In genomic region chr3:127658234-127658633, GRCh38 we compare ENCODE assay signal across 31 cellular contexts. TPM values are rescaled to one million over a fixed set of nuclear protein-coding genes. Genes with fewer than 3 reads are reported as not detected.
DNase-seq lines count a peak whose midpoint lies in the region; ATAC-seq, FAIRE-seq and TF ChIP-seq lines count a peak whose summit lies in the region.
"Had no signal": no experiment of that assay in that cellular context is flagged by ENCODE, and none has a peak within 500 bp of the region (broad histone marks: within the 10 kb centered on the region; RNA-seq: fewer than 3 reads in every experiment).

No MANE protein-coding gene starts in this region.

- no peak for TF ChIP-seq POLR2A in IMR-90 (IDR thresholded peaks at IDR 0.05; ENCODE audit: low read depth, low read length)

- no peak for TF ChIP-seq RAD21 in IMR-90 (IDR thresholded peaks at IDR 0.05; ENCODE audit: low read length)

- POLR2A ChIA-PET in IMR-90 (lab: Charles Lee; ENCODE audit: unreplicated experiment) = interaction anchor here (0.7 kb wide), 1 partner anchor 1113 kb away, joined by 13 read pairs; no protein-coding TSS in a partner anchor

- no peaks in the 10 kb centered on the region for H3K27me3 Mint-ChIP-seq in activated naive CD4-positive, alpha-beta T cell treated with anti-CD3 and anti-CD28 coated beads for 36 hours (ENCODE audit: low read depth)
- H3K27me3 Mint-ChIP-seq: B cell had no signal

- no peak overlapping the region for H2BK20ac ChIP-seq in IMR-90 (ENCODE audit: low read depth, low read length)

- H3K14ac ChIP-seq in IMR-90 (replicated peaks; ENCODE audit: low read depth, low read length) = no peak overlapping the region

- H3K9me3 ChIP-seq in IMR-90 (ENCODE audit: control insufficient read depth, insufficient read depth, low read length) = no peaks in the 10 kb centered on the region
- H3K9me3 ChIP-seq: A549, Caco-2, SK-N-SH had no signal

- no peaks in the 10 kb centered on the region; the same call in 1 of the 2 replicates for H4K20me1 ChIP-seq in IMR-90 (ENCODE audit: insufficient read depth, low read length)

- H2BK15ac ChIP-seq in IMR-90 (ENCODE audit: low read depth, low read length) = no peak overlapping the region

- H2BK120ac ChIP-seq in IMR-90 (ENCODE audit: low read depth, low read length) = no peak overlapping the region

- FAIRE-seq in islet of Langerhans (lab: Jason Lieb, UNC) = peak; percentile 9
- FAIRE-seq: A549, GM12892, HepG2, K562, RCC 7860 had no signal

- TF ChIP-seq CTCF in IMR-90 (conservative IDR thresholded peaks at IDR 0.05; ENCODE audit: low read depth, low read length) = no peak

- H2AK5ac ChIP-seq in IMR-90 (ENCODE audit: low read depth, low read length) = no peak overlapping the region

- no peak overlapping the region for H3K4me3 Mint-ChIP-seq in activated naive CD4-positive, alpha-beta T cell treated with anti-CD3 and anti-CD28 coated beads for 36 hours
- H3K4me3 Mint-ChIP-seq: B cell; CD8-positive, alpha-beta T cell; GM23338; H9; HFFc6 had no signal

- no peak overlapping the region for H3K9ac ChIP-seq in IMR-90 (ENCODE audit: low read depth, low read length)
- H3K9ac ChIP-seq: SK-N-SH had no signal

- H4K5ac ChIP-seq in IMR-90 (ENCODE audit: low read depth, low read length) = no peak overlapping the region

- peak overlapping the region; percentile 27; the same call in 1 of the 2 replicates for H3K18ac ChIP-seq in IMR-90 (ENCODE audit: low read depth, low read length)

- no peaks in the 10 kb centered on the region for H3K36me3 ChIP-seq in IMR-90 (ENCODE audit: control insufficient read depth, insufficient read depth, low read length)

- no peak overlapping the region for H4K91ac ChIP-seq in IMR-90 (ENCODE audit: insufficient read depth, low read depth, low read length)

- no peaks in the 10 kb centered on the region for H3K36me3 Mint-ChIP-seq in activated naive CD4-positive, alpha-beta T cell treated with anti-CD3 and anti-CD28 coated beads for 36 hours (ENCODE audit: low read depth)
- H3K36me3 Mint-ChIP-seq: CD8-positive, alpha-beta T cell had no signal

- no peak overlapping the region for H2AK9ac ChIP-seq in IMR-90 (replicated peaks; ENCODE audit: low read depth, low read length, poor library complexity)

- no peak overlapping the region for H3K27ac Mint-ChIP-seq in activated naive CD4-positive, alpha-beta T cell treated with anti-CD3 and anti-CD28 coated beads for 36 hours
- H3K27ac Mint-ChIP-seq: B cell; CD8-positive, alpha-beta T cell; GM23338; H9; HFFc6 had no signal

- no peak overlapping the region for H4K8ac ChIP-seq in IMR-90 (ENCODE audit: low read depth in 2 of 2, low read length in 2 of 2)

- H3K4me3 ChIP-seq in IMR-90 (ENCODE audit: insufficient read depth, low read depth, low read length) = no peak overlapping the region
- H3K4me3 ChIP-seq: A549, GM23338, K562 had no signal

- DNase-seq in IMR-90 = peak; percentile 46
- DNase-seq in dedifferentiated amniotic fluid mesenchymal stem cell (ENCODE audit: extremely low spot score) = peak; percentile 20
- no peak for DNase-seq in caudate nucleus (lab: John Stamatoyannopoulos, UW)
- DNase-seq in activated naive CD4-positive, alpha-beta T cell treated with anti-CD3 and anti-CD28 coated beads for 36 hours = no peak
- no peak for DNase-seq in GM19240 (ENCODE audit: insufficient read length, low spot score)
- DNase-seq: Caco-2; CD8-positive, alpha-beta T cell; DMS 273 treated with DMSO at 0.1 percent for 48 hours; DMS79; GF-D8; H9; HFFc6; Kasumi-1; MV-4-11; NCI-H1105; NCI-H1436 treated with DMSO at 0.1 percent for 48 hours; NCI-H187 treated with DMSO at 0.1 percent for 48 hours; NCI-H2171 treated with DMSO at 0.1 percent for 48 hours; NCI-H345; NCI-H510A treated with DMSO at 0.1 percent for 48 hours; SK-N-SH had no signal

- H3K27ac ChIP-seq in IMR-90 (ENCODE audit: insufficient read depth, low read length) = no peak overlapping the region
- no peak overlapping the region for H3K27ac ChIP-seq in caudate nucleus (ENCODE audit: low read depth, low read length)
- H3K27ac ChIP-seq: A549, C4-2B had no signal

- no TSS peak for BruUV-seq in IMR-90 (replicated peaks; lab: Mats Ljungman, UMichigan)

- in situ Hi-C loops in IMR-90 (cut with MboI; ENCODE audit: low sequenced_read_pairs) = loop anchor here (10.0 kb wide), 1 partner anchor 307 kb away; no protein-coding TSS in a partner anchor

- H3K9me3 Mint-ChIP-seq in activated naive CD4-positive, alpha-beta T cell treated with anti-CD3 and anti-CD28 coated beads for 36 hours = no peaks in the 10 kb centered on the region
- H3K9me3 Mint-ChIP-seq: CD8-positive, alpha-beta T cell; GM23338; H9; HFFc6 had no signal

- no peaks in the 10 kb centered on the region for H3K4me1 Mint-ChIP-seq in activated naive CD4-positive, alpha-beta T cell treated with anti-CD3 and anti-CD28 coated beads for 36 hours (ENCODE audit: low read depth)
- H3K4me1 Mint-ChIP-seq: B cell, GM23338, H9 had no signal

- H3K4me2 ChIP-seq in IMR-90 (ENCODE audit: low read depth, low read length) = peak overlapping the region; percentile 13; the same call in 1 of the 2 replicates
- H3K4me2 ChIP-seq: A549, GM23338, SK-N-SH had no signal

- no peak overlapping the region for H3K23ac ChIP-seq in IMR-90 (ENCODE audit: low read depth, low read length)

- no peaks in the 10 kb centered on the region; the same call in 1 of the 2 replicates for H3K9me1 ChIP-seq in IMR-90 (ENCODE audit: insufficient read depth, low read length)

- no peak overlapping the region for H3K56ac ChIP-seq in IMR-90 (ENCODE audit: extremely low read depth, insufficient read depth, low read length)

- H3K27me3 ChIP-seq in IMR-90 (ENCODE audit: control insufficient read depth, insufficient read depth, low read length) = no peaks in the 10 kb centered on the region

- no CpG with 5 or more reads among the region's 1 CpG for WGBS in IMR-90 (ENCODE audit: extremely low coverage in 2 of 2, insufficient read length in 1 of 2), 2 experiments

- peaks cover 10% of the 10 kb centered on the region for H3K4me1 ChIP-seq in IMR-90 (ENCODE audit: control insufficient read depth, insufficient read depth, low read length)
- H3K4me1 ChIP-seq: Caco-2 had no signal

- dilution Hi-C loops in IMR-90 (cut with HindIII; ENCODE audit: low sequenced_read_pairs, unreplicated experiment) = no loop called here

- ATAC-seq in IMR-90 (ENCODE audit: low read depth) (peak; percentile 61), GM21786 (IDR thresholded peaks at IDR 0.05; ENCODE audit: unreplicated experiment) (no peak)
- ATAC-seq: A549; CD8-positive, alpha-beta T cell; GM23338; HepG2; K562 had no signal

- H2BK5ac ChIP-seq in IMR-90 (ENCODE audit: low read depth, low read length, poor library complexity, severe bottlenecking) = peak overlapping the region; percentile 20

- intact Hi-C loops in IMR-90 (cut with micrococcal nuclease) = no loop called here
- intact Hi-C loops in activated naive CD4-positive, alpha-beta T cell treated with anti-CD3 and anti-CD28 coated beads for 36 hours (cut with micrococcal nuclease) = no loop called here

- H2AFZ ChIP-seq in IMR-90 (replicated peaks; ENCODE audit: low read length, poor library complexity) = no peak overlapping the region
- H2AFZ ChIP-seq: GM23338 had no signal

- no peaks in the 10 kb centered on the region for H3K79me1 ChIP-seq in IMR-90 (ENCODE audit: low read depth in 1 of 2, low read length in 2 of 2)

- CTCF ChIA-PET in IMR-90 (lab: Yijun Ruan, JAX) = interaction anchor here (0.6 to 1.2 kb wide), 5 partner anchors 10 to 300 kb away, joined by 3 to 5 read pairs (median 3); no protein-coding TSS in a partner anchor
- CTCF ChIA-PET in activated naive CD4-positive, alpha-beta T cell treated with anti-CD3 and anti-CD28 coated beads for 36 hours (lab: Charles Lee) = no interaction called here

- H3K4ac ChIP-seq in IMR-90 (ENCODE audit: low read depth, low read length) = no peak overlapping the region

TF ChIP-seq in IMR-90, 13 proteins besides CTCF, POLR2A, EP300 and RAD21:
- TF ChIP-seq ELK1 (IDR thresholded peaks at IDR 0.05; ENCODE audit: borderline replicate concordance, low read depth, low read length) (no peak), CEBPB (IDR thresholded peaks at IDR 0.05; ENCODE audit: low read depth, low read length) (peak; percentile 40; the same call in 1 of the 2 replicates)

RNA-seq across cellular contexts. Expression of gene ABTB1, which starts 14.5 kb away (rescaled TPM):
- 3.2 and 3.3 TPM in 2 replicates for total RNA-seq in IMR-90 (2012; rRNA removed)
- polyA plus RNA-seq in IMR-90 (2012; rRNA removed) = 23.0 and 25.3 TPM in 2 replicates
- polyA plus RNA-seq in IMR-90 (2012; cell fraction: cytosol; rRNA removed) = 18.6 and 29.2 TPM in 2 replicates
- 139 and 305 TPM in 2 replicates for polyA plus RNA-seq in IMR-90 (2012; cell fraction: nucleus; rRNA removed; ENCODE audit: low replicate concordance)
- 10 to 100 TPM; 10.6 to 13.5 TPM for total RNA-seq in activated naive CD4-positive, alpha-beta T cell treated with anti-CD3 and anti-CD28 coated beads for 36 hours

RNA-seq across cellular contexts. Expression of gene PODXL2, which starts 29.2 kb away (rescaled TPM):
- 1.6 and 1.7 TPM in 2 replicates for total RNA-seq in IMR-90 (2012; rRNA removed)
- polyA plus RNA-seq in IMR-90 (2012; rRNA removed) = 5.4 and 5.8 TPM in 2 replicates
- polyA plus RNA-seq in IMR-90 (2012; cell fraction: cytosol; rRNA removed) = 2.9 and 6.6 TPM in 2 replicates
- polyA plus RNA-seq in IMR-90 (2012; cell fraction: nucleus; rRNA removed; ENCODE audit: low replicate concordance) = 2.4 and 3.5 TPM in 2 replicates
- 1 to 10 TPM in 1 of 2 experiments, under 1 TPM in 1; 0.98 to 1.1 TPM for total RNA-seq in activated naive CD4-positive, alpha-beta T cell treated with anti-CD3 and anti-CD28 coated beads for 36 hours

Comparison
In these comparisons a context has a peak if more than half of its experiments do, and no peak if none do; other contexts are left out.
1. DNase-seq: peak in IMR-90 (single experiment) and dedifferentiated amniotic fluid mesenchymal stem cell (single experiment); none in caudate nucleus (0 of 61), activated naive CD4-positive, alpha-beta T cell treated with anti-CD3 and anti-CD28 coated beads for 36 hours (single experiment) and GM19240 (single experiment).